Comparison of ENCODE assay signal across 23 cellular contexts in genomic region chr7:22632674-22633073, GRCh38.
"Had no signal": no experiment of that assay in that cellular context is flagged by ENCODE, and none has a peak within 500 bp of the region (broad histone marks: within the 10 kb centered on the region; RNA-seq: fewer than 3 reads in every experiment).

No MANE protein-coding gene starts in this region.

- H3K27me3 Mint-ChIP-seq: stimulated activated naive B cell treated with anti-CD40 and anti-IgM and Interleukin-4, amounts not matched to agents 10 μg/mL and 1 μg/mL and 100 μg/mL, for 72 hours had no signal

- DNase-seq: activated CD4-positive, alpha-beta T cell treated with anti-CD3 and anti-CD28 coated beads for 1 hour; activated CD4-positive, alpha-beta T cell treated with anti-CD3 and anti-CD28 coated beads, Interleukin-2, amount 50 U/mL, for 4 hours; activated CD8-positive, alpha-beta memory T cell treated with anti-CD3 and anti-CD28 coated beads for 24 hours; activated CD8-positive, alpha-beta memory T cell treated with anti-CD3 and anti-CD28 coated beads, Interleukin-2, amount 50 U/mL, for 48 hours; activated naive CD4-positive, alpha-beta T cell; activated T-cell treated with anti-CD3 and anti-CD28 coated beads, Interleukin-2, amount 50 U/mL, for 4 hours; adrenal gland; cerebellar nuclear complex; cortex of kidney; effector CD8-positive, alpha-beta T cell; heart left ventricle; left colon; mesenchymal stem cell; nucleus accumbens; right lobe of liver; stimulated activated CD4-positive, alpha-beta T cell treated with anti-CD3 and anti-CD28 coated beads, Interleukin-15, amount 100 ng/mL, for 24 hours; stimulated activated CD8-positive, alpha-beta memory T cell treated with anti-CD3 and anti-CD28 coated beads, Interleukin-4, amount 100 ng/mL, for 48 hours; stimulated activated naive B cell treated with anti-CD40 and anti-IgM and Interleukin-4, amounts not matched to agents 10 μg/mL and 1 μg/mL and 100 μg/mL, for 72 hours; T-helper 2 cell had no signal

- H3K9me3 Mint-ChIP-seq: activated T-cell treated with anti-CD3 and anti-CD28 coated beads, Interleukin-2, amount 50 U/mL, for 4 hours; stimulated activated naive B cell treated with anti-CD40 and anti-IgM and Interleukin-4, amounts not matched to agents 10 μg/mL and 1 μg/mL and 100 μg/mL, for 72 hours; type B pancreatic cell had no signal

- H3K36me3 Mint-ChIP-seq: activated naive CD8-positive, alpha-beta T cell; type B pancreatic cell had no signal

- H3K27ac Mint-ChIP-seq: activated naive CD8-positive, alpha-beta T cell; activated T-helper 2 cell treated with anti-CD3 and anti-CD28 coated beads, Interferon-gamma antibody, Interleukin-2, Interleukin-4, amounts not matched to agents 10 μg/mL and 5 μg/mL and 100 μg/mL, durations not matched to agents 14 hours and 24 hours and 36 hours; stimulated activated naive B cell treated with anti-CD40 and anti-IgM and Interleukin-4, amounts not matched to agents 10 μg/mL and 1 μg/mL and 100 μg/mL, for 72 hours; type B pancreatic cell had no signal

- H3K4me3 Mint-ChIP-seq: activated naive CD8-positive, alpha-beta T cell; activated T-cell treated with anti-CD3 and anti-CD28 coated beads, Interleukin-2, amount 50 U/mL, for 4 hours; stimulated activated naive B cell treated with anti-CD40 and anti-IgM and Interleukin-4, amounts not matched to agents 10 μg/mL and 1 μg/mL and 100 μg/mL, for 72 hours; type B pancreatic cell had no signal

- ATAC-seq: activated T-cell treated with anti-CD3 and anti-CD28 coated beads, Interleukin-2, amount 50 U/mL, for 4 hours; esophagus mucosa; heart left ventricle; left colon had no signal
